1 cellular context compared by ENCODE assay signal in the genomic region with DNA sequence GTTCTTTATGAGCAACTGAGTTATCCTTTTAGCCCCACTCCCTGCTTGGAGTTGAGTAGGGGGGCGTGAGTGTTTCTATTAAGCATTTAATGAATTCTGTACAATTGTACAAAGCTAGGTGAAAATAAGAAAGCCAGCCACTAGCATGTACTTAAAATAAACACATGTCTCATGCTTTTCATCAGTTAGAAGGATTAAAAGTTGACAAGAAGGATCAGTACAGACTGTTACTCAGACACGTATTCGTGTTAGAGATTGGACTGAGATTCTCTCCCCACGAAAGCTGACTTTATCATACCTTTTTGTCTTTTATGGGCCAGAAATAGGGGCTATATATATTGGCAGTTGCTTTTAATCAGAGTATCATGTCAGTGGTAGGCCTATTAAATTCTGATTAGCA.
TF ChIP-seq lines count a peak whose summit lies in the region.

No MANE protein-coding gene starts in this region.

TF ChIP-seq in HCT116, 20 proteins besides CTCF, POLR2A, EP300 and RAD21:
- TF ChIP-seq YY1 (IDR thresholded peaks at IDR 0.05; ENCODE audit: extremely low read depth, insufficient replicate concordance, low read depth, low read length) (no peak), CBX3 (IDR thresholded peaks at IDR 0.05; ENCODE audit: low read depth) (no peak), TCF7L2 (IDR thresholded peaks at IDR 0.05; ENCODE audit: borderline replicate concordance, extremely low read depth, insufficient read depth, insufficient read length) (no peak), POLR2AphosphoS5 (IDR thresholded peaks at IDR 0.05; ENCODE audit: low read depth, low read length) (no peak)
